In genomic region chr10:97785231-97785630, GRCh38 we compare ENCODE assay signal across 34 cellular contexts. TPM values are rescaled to one million over a fixed set of nuclear protein-coding genes. Genes with fewer than 3 reads are reported as not detected.
"Had no signal": no experiment of that assay in that cellular context is flagged by ENCODE, and none has a peak within 500 bp of the region (broad histone marks: within the 10 kb centered on the region; RNA-seq: fewer than 3 reads in every experiment).

No MANE protein-coding gene starts in this region.

- H3K4me2 ChIP-seq: hepatocyte had no signal

- H3K27me3 ChIP-seq: foreskin keratinocyte, heart left ventricle, hepatocyte, right lobe of liver, upper lobe of left lung had no signal

- H3K9me3 ChIP-seq: esophagus muscularis mucosa, gastroesophageal sphincter, heart left ventricle, left ventricle myocardium inferior, mucosa of descending colon, right lobe of liver, thoracic aorta, tibial nerve, upper lobe of left lung had no signal

- H2AFZ ChIP-seq: hepatocyte had no signal

- H3K4me1 ChIP-seq: foreskin keratinocyte had no signal

- H3K36me3 Mint-ChIP-seq: mesothelial cell of epicardium; naive B cell; stimulated activated naive B cell treated with anti-CD40 and anti-IgM and Interleukin-4, amounts not matched to agents 10 μg/mL and 1 μg/mL and 100 μg/mL, for 72 hours had no signal

- H3K36me3 ChIP-seq: esophagus muscularis mucosa, gastroesophageal sphincter, heart left ventricle, left ventricle myocardium inferior, right lobe of liver, thoracic aorta, tibial nerve, upper lobe of left lung had no signal

- H3K27ac Mint-ChIP-seq: mesothelial cell of epicardium; nephron progenitor cell; stimulated activated naive B cell treated with anti-CD40 and anti-IgM and Interleukin-4, amounts not matched to agents 10 μg/mL and 1 μg/mL and 100 μg/mL, for 72 hours; stimulated activated naive CD8-positive, alpha-beta T cell treated with anti-CD3 and anti-CD28 coated beads, Interleukin-15, Interleukin-2, amounts not matched to agents 100 ng/mL and 50 ng/mL, for 24 hours had no signal

- DNase-seq: dermis blood vessel endothelial cell; effector memory CD4-positive, alpha-beta T cell; left cardiac atrium; left ventricle myocardium inferior; mesenchymal stem cell; mucosa of descending colon; naive B cell; nephron progenitor cell; nucleus accumbens; retina; small intestine; stimulated activated CD4-positive, alpha-beta T cell treated with anti-CD3 and anti-CD28 coated beads, Interleukin-15, amount 100 ng/mL, for 24 hours; stimulated activated CD4-positive, alpha-beta T cell treated with anti-CD3 and anti-CD28 coated beads, Interleukin-2, amount 100 ng/mL, for 48 hours; stimulated activated naive B cell treated with anti-CD40 and anti-IgM and Interleukin-4, amounts not matched to agents 10 μg/mL and 1 μg/mL and 100 μg/mL, for 72 hours; upper lobe of left lung had no signal

- H3K79me2 ChIP-seq: hepatocyte had no signal

- H3K27me3 Mint-ChIP-seq: stimulated activated naive CD8-positive, alpha-beta T cell treated with anti-CD3 and anti-CD28 coated beads, Interleukin-15, Interleukin-2, amounts not matched to agents 100 ng/mL and 50 ng/mL, for 24 hours had no signal

- ATAC-seq: gastroesophageal sphincter; heart left ventricle; mucosa of descending colon; right lobe of liver; stimulated activated naive B cell treated with anti-CD40 and anti-IgM and Interleukin-4, amounts not matched to agents 10 μg/mL and 1 μg/mL and 100 μg/mL, for 72 hours had no signal

- H3K9me3 Mint-ChIP-seq: mesothelial cell of epicardium; naive B cell; nephron progenitor cell; stimulated activated naive B cell treated with anti-CD40 and anti-IgM and Interleukin-4, amounts not matched to agents 10 μg/mL and 1 μg/mL and 100 μg/mL, for 72 hours; stimulated activated naive CD8-positive, alpha-beta T cell treated with anti-CD3 and anti-CD28 coated beads, Interleukin-15, Interleukin-2, amounts not matched to agents 100 ng/mL and 50 ng/mL, for 24 hours had no signal

- H3K4me3 Mint-ChIP-seq: mesothelial cell of epicardium; naive B cell; nephron progenitor cell; stimulated activated naive B cell treated with anti-CD40 and anti-IgM and Interleukin-4, amounts not matched to agents 10 μg/mL and 1 μg/mL and 100 μg/mL, for 72 hours; stimulated activated naive CD8-positive, alpha-beta T cell treated with anti-CD3 and anti-CD28 coated beads, Interleukin-15, Interleukin-2, amounts not matched to agents 100 ng/mL and 50 ng/mL, for 24 hours had no signal

- H3K4me1 Mint-ChIP-seq: naive B cell had no signal

- H3K27ac ChIP-seq: coronary artery, esophagus muscularis mucosa, foreskin keratinocyte, gastroesophageal sphincter, heart left ventricle, hepatocyte, left ventricle myocardium inferior, right lobe of liver, thoracic aorta had no signal

- H3K4me3 ChIP-seq: coronary artery, esophagus muscularis mucosa, gastroesophageal sphincter, heart left ventricle, hepatocyte, left ventricle myocardium inferior, lung, mucosa of descending colon, right lobe of liver, thoracic aorta, tibial nerve, upper lobe of left lung had no signal

- FAIRE-seq: endothelial cell of umbilical vein, small intestine, urothelium cell line had no signal

RNA-seq across cellular contexts. Expression of gene SFRP5, which starts 13.4 kb away (rescaled TPM):
- total RNA-seq: dermis blood vessel endothelial cell, endothelial cell of umbilical vein, epithelial cell of proximal tubule, fibroblast of lung, foreskin keratinocyte, kidney epithelial cell, osteocyte, pulmonary artery endothelial cell had no signal
- polyA plus RNA-seq: endothelial cell of umbilical vein, fibroblast of lung had no signal
